ENCODE assay signal across 20 cellular contexts in the genomic region with DNA sequence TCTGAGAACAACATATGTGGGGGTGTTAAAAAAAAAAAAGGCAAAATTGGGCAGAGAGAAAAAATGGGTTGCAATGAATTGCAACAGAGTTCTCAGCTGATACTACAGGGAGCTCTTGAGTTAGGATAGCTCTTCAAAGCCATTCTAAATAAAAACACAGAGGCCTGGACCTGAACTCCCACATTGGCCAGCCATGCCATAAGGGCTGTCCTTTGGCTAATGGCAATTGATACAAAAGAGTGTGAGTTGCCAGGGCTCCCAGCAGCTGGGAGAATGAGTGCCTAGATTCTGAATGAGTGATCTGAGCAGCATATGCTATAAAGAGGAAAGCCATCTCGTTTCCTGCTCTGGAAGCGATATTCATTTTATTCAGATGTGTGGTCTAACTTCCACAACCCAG.
"Had no signal": no experiment of that assay in that cellular context is flagged by ENCODE, and none has a peak within 500 bp of the region (broad histone marks: within the 10 kb centered on the region; RNA-seq: fewer than 3 reads in every experiment).

No MANE protein-coding gene starts in this region.

- H3K4me3 ChIP-seq: coronary artery, dorsolateral prefrontal cortex had no signal

- H3K36me3 ChIP-seq: brain microvascular endothelial cell had no signal

- H3K27me3 ChIP-seq: brain microvascular endothelial cell, dorsolateral prefrontal cortex had no signal

- ATAC-seq: activated CD4-positive, alpha-beta T cell treated with anti-CD3 and anti-CD28 coated beads for 36 hours; activated CD8-positive, alpha-beta T cell treated with anti-CD3 and anti-CD28 coated beads, Interleukin-2, amount 10 ng/mL, durations not matched to agents 7 days and 5 days; activated naive CD4-positive, alpha-beta T cell treated with anti-CD3 and anti-CD28 coated beads, Interleukin-2, amount 50 U/mL, for 72 hours; activated T-cell treated with anti-CD3 and anti-CD28 coated beads, Interleukin-2, amount 50 U/mL, for 72 hours had no signal

- H3K27ac ChIP-seq: brain microvascular endothelial cell, coronary artery, dorsolateral prefrontal cortex had no signal

- DNase-seq: activated CD4-positive, alpha-beta memory T cell treated with anti-CD3 and anti-CD28 coated beads for 36 hours; activated CD4-positive, alpha-beta T cell treated with anti-CD3 and anti-CD28 coated beads for 36 hours; activated CD4-positive, alpha-beta T cell treated with anti-CD3 and anti-CD28 coated beads, Interleukin-2, amount 10 ng/mL, durations not matched to agents 24 days and 14 days; activated CD4-positive, CD25-positive, alpha-beta regulatory T cell; activated CD4-positive, CD25-positive, alpha-beta regulatory T cell treated with anti-CD3 and anti-CD28 coated beads, Interleukin-2, amount 50 U/mL, for 72 hours; activated CD8-positive, alpha-beta memory T cell treated with anti-CD3 and anti-CD28 coated beads, Interleukin-2, amount 50 U/mL, for 48 hours; activated CD8-positive, alpha-beta T cell treated with anti-CD3 and anti-CD28 coated beads, Interleukin-2, amount 10 ng/mL, durations not matched to agents 7 days and 5 days; activated gamma-delta T cell; activated naive CD4-positive, alpha-beta T cell; activated naive CD4-positive, alpha-beta T cell treated with anti-CD3 and anti-CD28 coated beads, Interleukin-2, amount 10 ng/mL, durations not matched to agents 7 days and 5 days; activated naive CD8-positive, alpha-beta T cell treated with anti-CD3 and anti-CD28 coated beads, Interleukin-2, amount 10 ng/mL, durations not matched to agents 7 days and 5 days; activated T-cell treated with anti-CD3 and anti-CD28 coated beads for 4 hours; activated T-cell treated with anti-CD3 and anti-CD28 coated beads, Interleukin-2, amount 50 U/mL, for 24 hours; activated T-cell treated with anti-CD3 and anti-CD28 coated beads, Interleukin-2, amount 50 U/mL, for 72 hours; effector memory CD4-positive, alpha-beta T cell; T-helper 2 cell had no signal
